In the genomic region with DNA sequence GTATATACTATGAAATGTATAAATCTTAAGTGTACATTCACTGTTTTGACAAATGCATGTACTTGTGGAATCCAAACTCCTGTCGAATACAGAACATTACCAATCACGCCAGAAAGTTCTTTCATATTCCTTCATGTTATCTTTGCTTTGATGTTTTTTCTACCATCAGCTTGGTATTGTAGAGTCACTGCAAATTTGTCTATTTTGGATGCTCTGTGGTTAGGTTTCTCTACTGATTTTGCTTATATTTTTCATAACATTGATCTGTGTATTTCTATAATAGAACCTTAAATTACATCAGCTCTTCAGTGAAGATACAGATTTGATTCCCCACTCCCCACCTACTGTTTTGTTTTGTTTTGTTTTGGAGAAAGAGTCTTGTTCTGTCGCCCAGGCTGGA, we compare ENCODE assay signal across 1 cellular context.
TF ChIP-seq lines count a peak whose summit lies in the region.

No MANE protein-coding gene starts in this region.

TF ChIP-seq in GM12878, 131 proteins besides CTCF, POLR2A, EP300 and RAD21:
- TF ChIP-seq FOXM1 (IDR thresholded peaks at IDR 0.05; ENCODE audit: low read depth, low read length) (peak; percentile 74; the same call in 1 of the 2 replicates), JUNB (IDR thresholded peaks at IDR 0.05) (peak; percentile 80), RUNX3 (IDR thresholded peaks at IDR 0.05; ENCODE audit: low read length) (peak; percentile 84; the same call in 1 of the 2 replicates), NFIC (IDR thresholded peaks at IDR 0.05; ENCODE audit: low read depth, low read length) (peak; percentile 83; the same call in 1 of the 2 replicates), ESRRA (IDR thresholded peaks at IDR 0.05; ENCODE audit: low read length) (no peak), SRF (IDR thresholded peaks at IDR 0.05; ENCODE audit: low read depth in 2 of 2, low read length in 2 of 2) (no peak), ZBED1 (IDR thresholded peaks at IDR 0.05; ENCODE audit: borderline replicate concordance) (peak; percentile 61; the same call in 1 of the 2 replicates), NBN (IDR thresholded peaks at IDR 0.05) (no peak), CREM (IDR thresholded peaks at IDR 0.05; ENCODE audit: low read depth) (0 out of 2 replicates have a peak, but pooled peaks have one; percentile 42), SMC3 (IDR thresholded peaks at IDR 0.05; ENCODE audit: borderline replicate concordance, low read length) (no peak), SIN3A (IDR thresholded peaks at IDR 0.05; ENCODE audit: low read depth, low read length) (no peak), EZH2 (IDR thresholded peaks at IDR 0.05; ENCODE audit: borderline replicate concordance, control insufficient read depth, low read depth, low read length) (no peak), MTA2 (IDR thresholded peaks at IDR 0.05; ENCODE audit: low read depth) (no peak), PAX5 (IDR thresholded peaks at IDR 0.05; ENCODE audit: borderline replicate concordance, low read depth, low read length) (no peak), TCF7 (IDR thresholded peaks at IDR 0.05; ENCODE audit: borderline replicate concordance) (peak; percentile 81), TBL1XR1 (IDR thresholded peaks at IDR 0.05; ENCODE audit: low read depth, low read length) (no peak), RCOR1 (conservative IDR thresholded peaks at IDR 0.05; ENCODE audit: low read depth, low read length) (no peak), ZSCAN29 (IDR thresholded peaks at IDR 0.05) (no peak)
- TF ChIP-seq, protein P1, sequence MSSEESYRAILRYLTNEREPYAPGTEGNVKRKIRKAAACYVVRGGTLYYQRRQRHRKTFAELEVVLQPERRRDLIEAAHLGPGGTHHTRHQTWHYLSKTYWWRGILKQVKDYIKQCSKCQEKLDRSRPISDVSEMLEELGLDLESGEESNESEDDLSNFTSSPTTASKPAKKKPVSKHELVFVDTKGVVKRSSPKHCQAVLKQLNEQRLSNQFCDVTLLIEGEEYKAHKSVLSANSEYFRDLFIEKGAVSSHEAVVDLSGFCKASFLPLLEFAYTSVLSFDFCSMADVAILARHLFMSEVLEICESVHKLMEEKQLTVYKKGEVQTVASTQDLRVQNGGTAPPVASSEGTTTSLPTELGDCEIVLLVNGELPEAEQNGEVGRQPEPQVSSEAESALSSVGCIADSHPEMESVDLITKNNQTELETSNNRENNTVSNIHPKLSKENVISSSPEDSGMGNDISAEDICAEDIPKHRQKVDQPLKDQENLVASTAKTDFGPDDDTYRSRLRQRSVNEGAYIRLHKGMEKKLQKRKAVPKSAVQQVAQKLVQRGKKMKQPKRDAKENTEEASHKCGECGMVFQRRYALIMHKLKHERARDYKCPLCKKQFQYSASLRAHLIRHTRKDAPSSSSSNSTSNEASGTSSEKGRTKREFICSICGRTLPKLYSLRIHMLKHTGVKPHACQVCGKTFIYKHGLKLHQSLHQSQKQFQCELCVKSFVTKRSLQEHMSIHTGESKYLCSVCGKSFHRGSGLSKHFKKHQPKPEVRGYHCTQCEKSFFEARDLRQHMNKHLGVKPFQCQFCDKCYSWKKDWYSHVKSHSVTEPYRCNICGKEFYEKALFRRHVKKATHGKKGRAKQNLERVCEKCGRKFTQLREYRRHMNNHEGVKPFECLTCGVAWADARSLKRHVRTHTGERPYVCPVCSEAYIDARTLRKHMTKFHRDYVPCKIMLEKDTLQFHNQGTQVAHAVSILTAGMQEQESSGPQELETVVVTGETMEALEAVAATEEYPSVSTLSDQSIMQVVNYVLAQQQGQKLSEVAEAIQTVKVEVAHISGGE (CRISPR knock-in tag; IDR thresholded peaks at IDR 0.05), result no peak
- TF ChIP-seq, protein P2, sequence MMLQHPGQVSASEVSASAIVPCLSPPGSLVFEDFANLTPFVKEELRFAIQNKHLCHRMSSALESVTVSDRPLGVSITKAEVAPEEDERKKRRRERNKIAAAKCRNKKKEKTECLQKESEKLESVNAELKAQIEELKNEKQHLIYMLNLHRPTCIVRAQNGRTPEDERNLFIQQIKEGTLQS (IDR thresholded peaks at IDR 0.05; ENCODE audit: borderline replicate concordance, extremely low read depth, low read depth, low read length), result no peak
